2 cellular contexts compared by ENCODE assay signal in the genomic region with DNA sequence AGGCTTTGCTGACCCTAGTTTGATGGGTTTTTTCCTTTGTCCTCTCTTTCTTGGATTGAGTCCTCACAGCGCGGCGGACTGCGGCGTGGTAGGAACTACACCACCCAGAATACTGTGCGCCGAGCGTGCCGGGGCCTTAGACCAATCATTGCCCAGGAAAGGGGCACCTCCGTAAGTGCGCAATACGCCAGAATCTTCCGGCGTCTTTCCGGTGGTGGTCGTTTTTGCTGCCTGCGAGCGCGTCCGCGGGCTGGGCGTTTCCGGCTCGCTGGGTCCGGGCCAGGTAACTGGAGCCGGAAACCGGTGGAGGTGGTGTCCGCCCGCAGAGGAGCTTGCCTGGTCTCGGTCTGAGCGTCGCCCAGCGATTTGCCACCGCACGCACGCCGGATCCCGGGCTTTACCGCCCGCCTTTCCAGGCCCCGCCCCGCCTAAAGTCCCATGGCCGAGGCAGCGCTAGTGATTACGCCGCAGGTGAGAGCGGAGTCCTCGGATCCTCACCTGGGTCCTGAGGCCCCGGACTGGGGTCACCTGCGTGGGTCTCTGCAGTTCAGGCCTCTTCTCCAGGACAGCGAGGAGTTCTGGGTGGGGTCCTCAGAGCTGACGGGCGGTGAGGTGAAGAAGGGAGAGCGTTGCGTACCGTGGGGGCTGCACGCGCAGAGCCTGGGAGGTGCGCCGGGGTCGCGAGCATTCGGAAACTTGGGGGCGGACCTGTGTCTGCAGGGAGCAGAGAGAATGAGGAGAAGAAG.
TF ChIP-seq lines count a peak whose summit lies in the region.

Gene ZNF549, plus strand, starts transcription at position 221 of the 746 bp plus-strand sequence. Its CDS starts 218 bp downstream, at position 439.

TF ChIP-seq in IMR-90, 13 proteins besides CTCF, POLR2A, EP300 and RAD21:
- TF ChIP-seq SMC3 (IDR thresholded peaks at IDR 0.05; ENCODE audit: low read depth, low read length) (no peak), BHLHE40 (IDR thresholded peaks at IDR 0.05; ENCODE audit: low read depth, low read length) (peak; percentile 80), MAZ (IDR thresholded peaks at IDR 0.05; ENCODE audit: borderline replicate concordance, low read depth, low read length) (no peak), RFX5 (IDR thresholded peaks at IDR 0.05; ENCODE audit: low read depth, low read length) (no peak), MAFK (IDR thresholded peaks at IDR 0.05; ENCODE audit: low read depth, low read length) (no peak), FOS (IDR thresholded peaks at IDR 0.05; ENCODE audit: low read depth, low read length) (no peak), CEBPB (IDR thresholded peaks at IDR 0.05; ENCODE audit: low read depth, low read length) (peak; percentile 72), MXI1 (IDR thresholded peaks at IDR 0.05; ENCODE audit: borderline replicate concordance, low read depth, low read length) (peak; percentile 57; the same call in 1 of the 2 replicates), USF2 (IDR thresholded peaks at IDR 0.05; ENCODE audit: low read depth, low read length) (peak; percentile 71), NFE2L2 (IDR thresholded peaks at IDR 0.05; ENCODE audit: low read depth, low read length) (no peak), CHD1 (IDR thresholded peaks at IDR 0.05; ENCODE audit: low read depth, low read length) (no peak), RCOR1 (IDR thresholded peaks at IDR 0.05; ENCODE audit: insufficient replicate concordance, low read length) (no peak), ELK1 (IDR thresholded peaks at IDR 0.05; ENCODE audit: borderline replicate concordance, low read depth, low read length) (no peak)

TF ChIP-seq in PFSK-1, 5 proteins besides CTCF, POLR2A, EP300 and RAD21:
- TF ChIP-seq TAF1 (IDR thresholded peaks at IDR 0.05; ENCODE audit: borderline replicate concordance, insufficient read depth, low read length) (peak; percentile 49; the same call in 1 of the 2 replicates), FOXP2 (optimal IDR thresholded peaks at IDR 0.05; ENCODE audit: borderline replicate concordance, extremely low read depth, extremely low read length, insufficient read depth) (peak; percentile 83), POLR2AphosphoS5 (IDR thresholded peaks at IDR 0.05; ENCODE audit: low read depth, low read length) (peak; percentile 53; the same call in 1 of the 2 replicates), SIN3A (IDR thresholded peaks at IDR 0.05; ENCODE audit: borderline replicate concordance, insufficient read depth, low read length) (peak; percentile 80; the same call in 1 of the 2 replicates)
- TF ChIP-seq, protein P1, sequence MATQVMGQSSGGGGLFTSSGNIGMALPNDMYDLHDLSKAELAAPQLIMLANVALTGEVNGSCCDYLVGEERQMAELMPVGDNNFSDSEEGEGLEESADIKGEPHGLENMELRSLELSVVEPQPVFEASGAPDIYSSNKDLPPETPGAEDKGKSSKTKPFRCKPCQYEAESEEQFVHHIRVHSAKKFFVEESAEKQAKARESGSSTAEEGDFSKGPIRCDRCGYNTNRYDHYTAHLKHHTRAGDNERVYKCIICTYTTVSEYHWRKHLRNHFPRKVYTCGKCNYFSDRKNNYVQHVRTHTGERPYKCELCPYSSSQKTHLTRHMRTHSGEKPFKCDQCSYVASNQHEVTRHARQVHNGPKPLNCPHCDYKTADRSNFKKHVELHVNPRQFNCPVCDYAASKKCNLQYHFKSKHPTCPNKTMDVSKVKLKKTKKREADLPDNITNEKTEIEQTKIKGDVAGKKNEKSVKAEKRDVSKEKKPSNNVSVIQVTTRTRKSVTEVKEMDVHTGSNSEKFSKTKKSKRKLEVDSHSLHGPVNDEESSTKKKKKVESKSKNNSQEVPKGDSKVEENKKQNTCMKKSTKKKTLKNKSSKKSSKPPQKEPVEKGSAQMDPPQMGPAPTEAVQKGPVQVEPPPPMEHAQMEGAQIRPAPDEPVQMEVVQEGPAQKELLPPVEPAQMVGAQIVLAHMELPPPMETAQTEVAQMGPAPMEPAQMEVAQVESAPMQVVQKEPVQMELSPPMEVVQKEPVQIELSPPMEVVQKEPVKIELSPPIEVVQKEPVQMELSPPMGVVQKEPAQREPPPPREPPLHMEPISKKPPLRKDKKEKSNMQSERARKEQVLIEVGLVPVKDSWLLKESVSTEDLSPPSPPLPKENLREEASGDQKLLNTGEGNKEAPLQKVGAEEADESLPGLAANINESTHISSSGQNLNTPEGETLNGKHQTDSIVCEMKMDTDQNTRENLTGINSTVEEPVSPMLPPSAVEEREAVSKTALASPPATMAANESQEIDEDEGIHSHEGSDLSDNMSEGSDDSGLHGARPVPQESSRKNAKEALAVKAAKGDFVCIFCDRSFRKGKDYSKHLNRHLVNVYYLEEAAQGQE (IDR thresholded peaks at IDR 0.05; ENCODE audit: insufficient read depth in 1 of 2, low read depth in 2 of 2, low read length in 2 of 2) = no peak
